ENCODE assay signal across 11 cellular contexts in genomic region chr10:44976352-44977198, GRCh38. TPM values are rescaled to one million over a fixed set of nuclear protein-coding genes. Genes with fewer than 3 reads are reported as not detected.
DNase-seq lines count a peak whose midpoint lies in the region; TF ChIP-seq lines count a peak whose summit lies in the region.
"Had no signal": no experiment of that assay in that cellular context is flagged by ENCODE, and none has a peak within 500 bp of the region (broad histone marks: within the 10 kb centered on the region; RNA-seq: fewer than 3 reads in every experiment).

No MANE protein-coding gene starts in this region.

- peak overlapping the region; percentile 57 to 80 (median 62) for H3K4me3 ChIP-seq in esophagus muscularis mucosa

- TF ChIP-seq CTCF in esophagus muscularis mucosa (IDR thresholded peaks at IDR 0.05): no peak
- no peak for TF ChIP-seq CTCF in nephron progenitor cell (IDR thresholded peaks at IDR 0.05)
- no peak for TF ChIP-seq CTCF in type B pancreatic cell (conservative IDR thresholded peaks at IDR 0.05)

- peaks cover 0 to 40% (median 24%) of the 10 kb centered on the region in 4 donors for H3K36me3 ChIP-seq in esophagus muscularis mucosa

- H3K9me3 Mint-ChIP-seq in activated T-helper 1 cell treated with anti-CD3 and anti-CD28 coated beads, Interleukin-12 subunit alpha, Interleukin-12 subunit beta, Interleukin-2, Interleukin-4 antibody, amounts not matched to agents 30 ng/mL and 10 ng/mL and 1 ng/mL, durations not matched to agents 14 hours and 24 hours and 36 hours: no peaks in the 10 kb centered on the region
- no peaks in the 10 kb centered on the region for H3K9me3 Mint-ChIP-seq in nephron progenitor cell
- H3K9me3 Mint-ChIP-seq in type B pancreatic cell: no peaks in the 10 kb centered on the region
- H3K9me3 Mint-ChIP-seq: activated T-helper 17 cell treated with anti-CD3 and anti-CD28 coated beads, Interleukin-2, amount 50 U/mL, for 72 hours; IgD-negative memory B cell; memory B cell had no signal

- no peaks in the 10 kb centered on the region for H3K27me3 ChIP-seq in esophagus muscularis mucosa

- no peak for DNase-seq in activated T-helper 1 cell treated with anti-CD3 and anti-CD28 coated beads, Interleukin-12 subunit alpha, Interleukin-12 subunit beta, Interleukin-2, Interleukin-4 antibody, amounts not matched to agents 30 ng/mL and 10 ng/mL and 1 ng/mL, durations not matched to agents 14 hours and 24 hours and 36 hours (ENCODE audit: low spot score)
- DNase-seq in esophagus muscularis mucosa (ENCODE audit: extremely low spot score) (no peak), nephron progenitor cell (no peak), type B pancreatic cell (ENCODE audit: extremely low spot score, unreplicated experiment) (no peak), NCI-H2107 treated with DMSO at 0.1 percent for 48 hours (lab: John Stamatoyannopoulos, UW; ENCODE audit: unreplicated experiment) (no peak), OCI-M1 (lab: John Stamatoyannopoulos, UW) (no peak), NCI-H1092 treated with DMSO at 0.1 percent for 48 hours (lab: John Stamatoyannopoulos, UW) (no peak)
- DNase-seq: T1000 had no signal

- peaks cover 48% of the 10 kb centered on the region for H3K4me1 Mint-ChIP-seq in activated T-helper 1 cell treated with anti-CD3 and anti-CD28 coated beads, Interleukin-12 subunit alpha, Interleukin-12 subunit beta, Interleukin-2, Interleukin-4 antibody, amounts not matched to agents 30 ng/mL and 10 ng/mL and 1 ng/mL, durations not matched to agents 14 hours and 24 hours and 36 hours (ENCODE audit: low read depth)
- H3K4me1 Mint-ChIP-seq in nephron progenitor cell (peaks cover 63% of the 10 kb centered on the region), type B pancreatic cell (ENCODE audit: unreplicated experiment) (peaks cover 38% of the 10 kb centered on the region)
- H3K4me1 Mint-ChIP-seq: activated T-helper 17 cell treated with anti-CD3 and anti-CD28 coated beads, Interleukin-2, amount 50 U/mL, for 72 hours had no signal

- peak overlapping the region; percentile 67 for H3K4me3 Mint-ChIP-seq in activated T-helper 1 cell treated with anti-CD3 and anti-CD28 coated beads, Interleukin-12 subunit alpha, Interleukin-12 subunit beta, Interleukin-2, Interleukin-4 antibody, amounts not matched to agents 30 ng/mL and 10 ng/mL and 1 ng/mL, durations not matched to agents 14 hours and 24 hours and 36 hours
- H3K4me3 Mint-ChIP-seq in nephron progenitor cell (peak overlapping the region; percentile 60), type B pancreatic cell (peak overlapping the region; percentile 81)

- peak; percentile 6 for TF ChIP-seq POLR2A in esophagus muscularis mucosa (IDR thresholded peaks at IDR 0.05; ENCODE audit: low read depth)

- peaks cover 63 to 92% (median 89%) of the 10 kb centered on the region in 4 donors for H3K4me1 ChIP-seq in esophagus muscularis mucosa

- no peak for TF ChIP-seq EP300 in esophagus muscularis mucosa (IDR thresholded peaks at IDR 0.05)

- no peaks in the 10 kb centered on the region for H3K27me3 Mint-ChIP-seq in activated T-helper 1 cell treated with anti-CD3 and anti-CD28 coated beads, Interleukin-12 subunit alpha, Interleukin-12 subunit beta, Interleukin-2, Interleukin-4 antibody, amounts not matched to agents 30 ng/mL and 10 ng/mL and 1 ng/mL, durations not matched to agents 14 hours and 24 hours and 36 hours (ENCODE audit: insufficient read depth)
- peaks cover 4% of the 10 kb centered on the region for H3K27me3 Mint-ChIP-seq in nephron progenitor cell (ENCODE audit: low read depth, poor library complexity)
- H3K27me3 Mint-ChIP-seq in type B pancreatic cell: no peaks in the 10 kb centered on the region
- H3K27me3 Mint-ChIP-seq: IgD-negative memory B cell had no signal

- intact Hi-C loops in activated T-helper 1 cell treated with anti-CD3 and anti-CD28 coated beads, Interleukin-12 subunit alpha, Interleukin-12 subunit beta, Interleukin-2, Interleukin-4 antibody, amounts not matched to agents 30 ng/mL and 10 ng/mL and 1 ng/mL, durations not matched to agents 14 hours and 24 hours and 36 hours (cut with micrococcal nuclease): loop anchor here (10.0 kb wide), 1 partner anchor 1048 kb away; no protein-coding TSS in a partner anchor
- intact Hi-C loops in esophagus muscularis mucosa (cut with DNase I): loop anchor here (10.0 kb wide), 1 partner anchor 102 kb away; no protein-coding TSS in a partner anchor

- no peaks in the 10 kb centered on the region for H3K36me3 Mint-ChIP-seq in activated T-helper 1 cell treated with anti-CD3 and anti-CD28 coated beads, Interleukin-12 subunit alpha, Interleukin-12 subunit beta, Interleukin-2, Interleukin-4 antibody, amounts not matched to agents 30 ng/mL and 10 ng/mL and 1 ng/mL, durations not matched to agents 14 hours and 24 hours and 36 hours (ENCODE audit: low read depth)
- peaks cover 6% of the 10 kb centered on the region for H3K36me3 Mint-ChIP-seq in nephron progenitor cell (ENCODE audit: low read depth)
- peaks cover 8% of the 10 kb centered on the region for H3K36me3 Mint-ChIP-seq in type B pancreatic cell
- H3K36me3 Mint-ChIP-seq: IgD-negative memory B cell, memory B cell had no signal

- peak overlapping the region; percentile 40 for H3K27ac Mint-ChIP-seq in activated T-helper 1 cell treated with anti-CD3 and anti-CD28 coated beads, Interleukin-12 subunit alpha, Interleukin-12 subunit beta, Interleukin-2, Interleukin-4 antibody, amounts not matched to agents 30 ng/mL and 10 ng/mL and 1 ng/mL, durations not matched to agents 14 hours and 24 hours and 36 hours
- H3K27ac Mint-ChIP-seq in nephron progenitor cell (no peak overlapping the region), type B pancreatic cell (peak overlapping the region; percentile 71)
- H3K27ac Mint-ChIP-seq: activated T-helper 17 cell treated with anti-CD3 and anti-CD28 coated beads, Interleukin-2, amount 50 U/mL, for 72 hours; IgD-negative memory B cell; memory B cell had no signal

- WGBS in esophagus muscularis mucosa: 78% methylated on average over 7 of the region's 9 CpGs

- peak overlapping the region; percentile 88 to 92 (median 90) for H3K27ac ChIP-seq in esophagus muscularis mucosa (replicated peaks in 1 of 4)

- no peaks in the 10 kb centered on the region for H3K9me3 ChIP-seq in esophagus muscularis mucosa

RNA-seq across cellular contexts. Expression of gene DEPP1, which starts 2.0 kb away (rescaled TPM):
- total RNA-seq in activated T-helper 1 cell treated with anti-CD3 and anti-CD28 coated beads, Interleukin-12 subunit alpha, Interleukin-12 subunit beta, Interleukin-2, Interleukin-4 antibody, amounts not matched to agents 30 ng/mL and 10 ng/mL and 1 ng/mL, durations not matched to agents 14 hours and 24 hours and 36 hours: 4.6 and 5.3 TPM in 2 replicates
- 100 to 1,000 TPM in 2 of 4 donors, 10 to 100 TPM in 2; 32.0 to 413 (median 126) TPM for total RNA-seq in esophagus muscularis mucosa
- total RNA-seq in type B pancreatic cell (ENCODE audit: low replicate concordance): 25.7 and 53.0 TPM in 2 replicates

RNA-seq across cellular contexts. Expression of gene RASSF4, which starts 17.0 kb away (rescaled TPM):
- 1.3 and 2.5 TPM in 2 replicates for total RNA-seq in activated T-helper 1 cell treated with anti-CD3 and anti-CD28 coated beads, Interleukin-12 subunit alpha, Interleukin-12 subunit beta, Interleukin-2, Interleukin-4 antibody, amounts not matched to agents 30 ng/mL and 10 ng/mL and 1 ng/mL, durations not matched to agents 14 hours and 24 hours and 36 hours
- 10 to 100 TPM; 27.6 to 41.5 (median 32.7) TPM for total RNA-seq in esophagus muscularis mucosa
- 22.7 and 27.9 TPM in 2 replicates for total RNA-seq in type B pancreatic cell (ENCODE audit: low replicate concordance)

RNA-seq across cellular contexts. Expression of gene ZNF22, which starts 24.1 kb away (rescaled TPM):
- total RNA-seq in activated T-helper 1 cell treated with anti-CD3 and anti-CD28 coated beads, Interleukin-12 subunit alpha, Interleukin-12 subunit beta, Interleukin-2, Interleukin-4 antibody, amounts not matched to agents 30 ng/mL and 10 ng/mL and 1 ng/mL, durations not matched to agents 14 hours and 24 hours and 36 hours: 23.1 and 25.6 TPM in 2 replicates
- total RNA-seq in esophagus muscularis mucosa: 10 to 100 TPM; 17.5 to 24.4 (median 19.5) TPM
- 23.5 and 39.0 TPM in 2 replicates for total RNA-seq in type B pancreatic cell (ENCODE audit: low replicate concordance)
